In genomic region chr7:97971990-97972943, GRCh38 we compare ENCODE assay signal across 9 cellular contexts. TPM values are rescaled to one million over a fixed set of nuclear protein-coding genes. Genes with fewer than 3 reads are reported as not detected.
DNase-seq lines count a peak whose midpoint lies in the region; ATAC-seq and TF ChIP-seq lines count a peak whose summit lies in the region.
"Had no signal": no experiment of that assay in that cellular context is flagged by ENCODE, and none has a peak within 500 bp of the region (broad histone marks: within the 10 kb centered on the region; RNA-seq: fewer than 3 reads in every experiment).

No MANE protein-coding gene starts in this region.

- H3K27me3 Mint-ChIP-seq in CD4-positive, alpha-beta T cell: no peaks in the 10 kb centered on the region
- H3K27me3 Mint-ChIP-seq in activated CD8-positive, alpha-beta T cell treated with anti-CD3 and anti-CD28 coated beads, Interleukin-2, amount 10 ng/mL, durations not matched to agents 7 days and 5 days (ENCODE audit: low read depth): no peaks in the 10 kb centered on the region
- no peaks in the 10 kb centered on the region for H3K27me3 Mint-ChIP-seq in memory B cell

- H3K4me1 Mint-ChIP-seq in CD4-positive, alpha-beta T cell (ENCODE audit: low read depth): peaks cover 18% of the 10 kb centered on the region
- H3K4me1 Mint-ChIP-seq in activated CD8-positive, alpha-beta T cell treated with anti-CD3 and anti-CD28 coated beads, Interleukin-2, amount 10 ng/mL, durations not matched to agents 7 days and 5 days (ENCODE audit: low read depth): peaks cover 26% of the 10 kb centered on the region
- peaks cover 7% of the 10 kb centered on the region for H3K4me1 Mint-ChIP-seq in memory B cell

- POLR2A ChIA-PET in CD4-positive, alpha-beta T cell (lab: Charles Lee): interaction anchor here (0.9 kb wide), 1 partner anchor 308 kb away, joined by 3 read pairs; no protein-coding TSS in a partner anchor
- POLR2A ChIA-PET in activated CD8-positive, alpha-beta T cell treated with anti-CD3 and anti-CD28 coated beads, Interleukin-2, amount 10 ng/mL, durations not matched to agents 7 days and 5 days (lab: Charles Lee): interaction anchor here (0.5 to 1.4 kb wide), 3 partner anchors 20 to 604 kb away, joined by 3 to 4 read pairs (median 3); partner anchors contain the start of gene ASNS

- no peaks in the 10 kb centered on the region for H3K9me3 ChIP-seq in CD4-positive, alpha-beta T cell (ENCODE audit: control insufficient read depth, low read length)

- peak; percentile 28 for TF ChIP-seq CTCF in CD4-positive, alpha-beta T cell (IDR thresholded peaks at IDR 0.05)

- ATAC-seq in CD4-positive, alpha-beta T cell (ENCODE audit: poor library complexity): peak; percentile 93
- peak; percentile 97 for ATAC-seq in GM19328 (IDR thresholded peaks at IDR 0.05; ENCODE audit: unreplicated experiment)
- peak; percentile 98 for ATAC-seq in HG03460 (IDR thresholded peaks at IDR 0.05; ENCODE audit: unreplicated experiment)
- ATAC-seq in activated CD8-positive, alpha-beta T cell treated with anti-CD3 and anti-CD28 coated beads, Interleukin-2, amount 10 ng/mL, durations not matched to agents 7 days and 5 days: peak; percentile 97
- ATAC-seq in memory B cell (ENCODE audit: low read depth): peak; percentile 96

- DNase-seq in CD4-positive, alpha-beta T cell: peak; percentile 71 to 83 (median 79)
- DNase-seq in NCI-H748 (lab: John Stamatoyannopoulos, UW; ENCODE audit: unreplicated experiment) (peak; percentile 86), memory B cell (ENCODE audit: low spot score in 2 of 2) (peak; percentile 69 to 70)
- DNase-seq in activated CD8-positive, alpha-beta T cell treated with anti-CD3 and anti-CD28 coated beads, Interleukin-2, amount 10 ng/mL, durations not matched to agents 7 days and 5 days: peak; percentile 91
- peak; percentile 66 for DNase-seq in effector CD4-positive, alpha-beta T cell
- DNase-seq in stimulated activated CD8-positive, alpha-beta memory T cell treated with anti-CD3 and anti-CD28 coated beads, Interleukin-12 subunit alpha, Interleukin-12 subunit beta, amount 100 ng/mL, for 24 hours (ENCODE audit: extremely low read depth): peak; percentile 63

- H3K27ac ChIP-seq in CD4-positive, alpha-beta T cell (ENCODE audit: low read depth, low read length): peak overlapping the region; percentile 79

- H3K36me3 Mint-ChIP-seq in CD4-positive, alpha-beta T cell (ENCODE audit: low read depth): peaks cover 34% of the 10 kb centered on the region
- peaks cover 33% of the 10 kb centered on the region for H3K36me3 Mint-ChIP-seq in activated CD8-positive, alpha-beta T cell treated with anti-CD3 and anti-CD28 coated beads, Interleukin-2, amount 10 ng/mL, durations not matched to agents 7 days and 5 days (ENCODE audit: low read depth)
- H3K36me3 Mint-ChIP-seq in memory B cell: peaks cover 9% of the 10 kb centered on the region

- CTCF ChIA-PET in CD4-positive, alpha-beta T cell (lab: Charles Lee): interaction anchor here (0.7 kb wide), 1 partner anchor 161 kb away, joined by 3 read pairs; no protein-coding TSS in a partner anchor
- CTCF ChIA-PET in activated CD8-positive, alpha-beta T cell treated with anti-CD3 and anti-CD28 coated beads, Interleukin-2, amount 10 ng/mL, durations not matched to agents 7 days and 5 days (lab: Charles Lee): interaction anchor here (1.1 to 1.2 kb wide), 2 partner anchors 49 to 100 kb away, joined by 3 to 4 read pairs; partner anchors contain the start of gene ASNS

- peak overlapping the region; percentile 96 for H3K4me3 Mint-ChIP-seq in CD4-positive, alpha-beta T cell
- peak overlapping the region; percentile 96 for H3K4me3 Mint-ChIP-seq in activated CD8-positive, alpha-beta T cell treated with anti-CD3 and anti-CD28 coated beads, Interleukin-2, amount 10 ng/mL, durations not matched to agents 7 days and 5 days
- H3K4me3 Mint-ChIP-seq in memory B cell: peak overlapping the region; percentile 98

- H3K27ac Mint-ChIP-seq in CD4-positive, alpha-beta T cell: peak overlapping the region; percentile 93
- peak overlapping the region; percentile 92 for H3K27ac Mint-ChIP-seq in activated CD8-positive, alpha-beta T cell treated with anti-CD3 and anti-CD28 coated beads, Interleukin-2, amount 10 ng/mL, durations not matched to agents 7 days and 5 days
- peak overlapping the region; percentile 92 for H3K27ac Mint-ChIP-seq in memory B cell

- intact Hi-C loops in CD4-positive, alpha-beta T cell (cut with DNase I, micrococcal nuclease): loop anchor here (2.0 to 10.0 kb wide), 3 partner anchors 101 to 283 kb away; partner anchors contain the start of gene TECPR1 (in 2 of the 2)

- no peaks in the 10 kb centered on the region for H3K27me3 ChIP-seq in CD4-positive, alpha-beta T cell (ENCODE audit: control insufficient read depth, insufficient read depth, low read length)

- no peaks in the 10 kb centered on the region for H3K9me3 Mint-ChIP-seq in CD4-positive, alpha-beta T cell
- peaks cover 3% of the 10 kb centered on the region for H3K9me3 Mint-ChIP-seq in activated CD8-positive, alpha-beta T cell treated with anti-CD3 and anti-CD28 coated beads, Interleukin-2, amount 10 ng/mL, durations not matched to agents 7 days and 5 days (ENCODE audit: insufficient read depth)
- peaks cover 3% of the 10 kb centered on the region for H3K9me3 Mint-ChIP-seq in memory B cell

RNA-seq across cellular contexts. Expression of gene OCM2, which starts 17.7 kb away (rescaled TPM):
- total RNA-seq in CD4-positive, alpha-beta T cell: not detected
- not detected for total RNA-seq in activated CD8-positive, alpha-beta T cell treated with anti-CD3 and anti-CD28 coated beads, Interleukin-2, amount 10 ng/mL, durations not matched to agents 7 days and 5 days
- total RNA-seq: temporal lobe had no signal

Comparison
In these comparisons a context has a peak if more than half of its experiments do, and no peak if none do; other contexts are left out.
1. Peak in every context shown above with its lines: DNase-seq, ATAC-seq and H3K27ac ChIP-seq.